In genomic region chr5:78971998-78972397, GRCh38 we compare ENCODE assay signal across 13 cellular contexts.
"Had no signal": no experiment of that assay in that cellular context is flagged by ENCODE, and none has a peak within 500 bp of the region (broad histone marks: within the 10 kb centered on the region; RNA-seq: fewer than 3 reads in every experiment).

No MANE protein-coding gene starts in this region.

- H3K27me3 ChIP-seq: ovary, stomach had no signal

- H3K27ac ChIP-seq: ovary, thoracic aorta had no signal

- DNase-seq: activated CD4-positive, alpha-beta T cell treated with anti-CD3 and anti-CD28 coated beads for 48 hours; activated CD8-positive, alpha-beta memory T cell treated with anti-CD3 and anti-CD28 coated beads, Interleukin-2, amount 50 U/mL, for 48 hours; activated CD8-positive, alpha-beta T cell treated with anti-CD3 and anti-CD28 coated beads, Interleukin-2, amount 10 ng/mL, durations not matched to agents 7 days and 5 days; activated naive CD4-positive, alpha-beta T cell treated with Interleukin-2 at 50 U/mL for 16 hours; central memory CD4-positive, alpha-beta T cell; mammary epithelial cell; retina had no signal

- H3K4me3 Mint-ChIP-seq: activated CD8-positive, alpha-beta T cell treated with anti-CD3 and anti-CD28 coated beads, Interleukin-2, amount 10 ng/mL, durations not matched to agents 7 days and 5 days; activated T-helper 1 cell treated with anti-CD3 and anti-CD28 coated beads, Interleukin-12 subunit alpha, Interleukin-12 subunit beta, Interleukin-2, Interleukin-4 antibody, amounts not matched to agents 30 ng/mL and 10 ng/mL and 1 ng/mL, durations not matched to agents 14 hours and 24 hours and 36 hours; WTC11 had no signal

- H3K36me3 Mint-ChIP-seq: WTC11 had no signal

- H3K9me3 ChIP-seq: ovary, stomach, thoracic aorta had no signal

- H3K9me3 Mint-ChIP-seq: activated T-helper 1 cell treated with anti-CD3 and anti-CD28 coated beads, Interleukin-12 subunit alpha, Interleukin-12 subunit beta, Interleukin-2, Interleukin-4 antibody, amounts not matched to agents 30 ng/mL and 10 ng/mL and 1 ng/mL, durations not matched to agents 14 hours and 24 hours and 36 hours; WTC11 had no signal

- H3K4me3 ChIP-seq: ovary, skin epidermis, thoracic aorta had no signal

- H3K36me3 ChIP-seq: ovary, thoracic aorta had no signal

- ATAC-seq: activated CD8-positive, alpha-beta T cell treated with anti-CD3 and anti-CD28 coated beads, Interleukin-2, amount 10 ng/mL, durations not matched to agents 7 days and 5 days; WTC11 had no signal

- H3K27ac Mint-ChIP-seq: activated CD8-positive, alpha-beta T cell treated with anti-CD3 and anti-CD28 coated beads, Interleukin-2, amount 10 ng/mL, durations not matched to agents 7 days and 5 days; activated T-helper 1 cell treated with anti-CD3 and anti-CD28 coated beads, Interleukin-12 subunit alpha, Interleukin-12 subunit beta, Interleukin-2, Interleukin-4 antibody, amounts not matched to agents 30 ng/mL and 10 ng/mL and 1 ng/mL, durations not matched to agents 14 hours and 24 hours and 36 hours; WTC11 had no signal
